In genomic region chr3:47034868-47035489, GRCh38 we compare ENCODE assay signal across 17 cellular contexts. TPM values are rescaled to one million over a fixed set of nuclear protein-coding genes. Genes with fewer than 3 reads are reported as not detected.
DNase-seq lines count a peak whose midpoint lies in the region; ATAC-seq and TF ChIP-seq lines count a peak whose summit lies in the region.
"Had no signal": no experiment of that assay in that cellular context is flagged by ENCODE, and none has a peak within 500 bp of the region (broad histone marks: within the 10 kb centered on the region; RNA-seq: fewer than 3 reads in every experiment).

No MANE protein-coding gene starts in this region.

- H3K27ac ChIP-seq in 22Rv1 = peak overlapping the region; percentile 55
- H3K27ac ChIP-seq in naive thymus-derived CD4-positive, alpha-beta T cell (ENCODE audit: low read depth, low read length) = no peak overlapping the region
- H3K27ac ChIP-seq: esophagus squamous epithelium, vagina had no signal

- H3K9me3 Mint-ChIP-seq in activated naive CD8-positive, alpha-beta T cell treated with anti-CD3 and anti-CD28 coated beads, Interleukin-2, amount 50 U/mL, for 24 hours = no peaks in the 10 kb centered on the region
- H3K9me3 Mint-ChIP-seq in naive thymus-derived CD4-positive, alpha-beta T cell = peaks cover 0 to 4% (median 0%) of the 10 kb centered on the region in 11 donors

- TF ChIP-seq CTCF in 22Rv1 (IDR thresholded peaks at IDR 0.05) (no peak), GM13976 (IDR thresholded peaks at IDR 0.05; ENCODE audit: borderline replicate concordance, control extremely low read depth, extremely low read depth, insufficient read depth, missing control alignments) (no peak)

- H3K36me3 ChIP-seq in naive thymus-derived CD4-positive, alpha-beta T cell (ENCODE audit: control insufficient read depth in 2 of 3, insufficient read depth in 3 of 3, low read length in 3 of 3) = peaks cover 17 to 28% (median 18%) of the 10 kb centered on the region in 3 experiments

- POLR2A ChIA-PET in naive thymus-derived CD4-positive, alpha-beta T cell (lab: Charles Lee) = no interaction called here

- peaks cover 9 to 14% of the 10 kb centered on the region in 2 donors for H3K4me1 ChIP-seq in naive thymus-derived CD4-positive, alpha-beta T cell (ENCODE audit: control insufficient read depth in 2 of 2, insufficient read depth in 2 of 2, low read length in 2 of 2)

- H3K27me3 ChIP-seq in naive thymus-derived CD4-positive, alpha-beta T cell (ENCODE audit: control insufficient read depth in 2 of 2, insufficient read depth in 2 of 2, low read length in 2 of 2) = no peaks in the 10 kb centered on the region
- H3K27me3 ChIP-seq: esophagus squamous epithelium, vagina had no signal

- H3K36me3 Mint-ChIP-seq in activated naive CD8-positive, alpha-beta T cell treated with anti-CD3 and anti-CD28 coated beads, Interleukin-2, amount 50 U/mL, for 24 hours (ENCODE audit: low read depth) = peaks cover 59% of the 10 kb centered on the region
- peaks cover 10 to 46% (median 27%) of the 10 kb centered on the region in 5 donors for H3K36me3 Mint-ChIP-seq in naive thymus-derived CD4-positive, alpha-beta T cell

- H3K4me3 ChIP-seq in naive thymus-derived CD4-positive, alpha-beta T cell (ENCODE audit: low read length) = no peak overlapping the region
- H3K4me3 ChIP-seq: esophagus squamous epithelium, skin epidermis, vagina had no signal

- in situ Hi-C loops in GM13976 (cut with MboI; ENCODE audit: low sequenced_read_pairs, unreplicated experiment) = no loop called here

- no peaks in the 10 kb centered on the region for H3K9me3 ChIP-seq in naive thymus-derived CD4-positive, alpha-beta T cell (ENCODE audit: control insufficient read depth in 2 of 3, low read length in 3 of 3)
- H3K9me3 ChIP-seq: esophagus squamous epithelium, vagina had no signal

- no peaks in the 10 kb centered on the region for H3K27me3 Mint-ChIP-seq in activated naive CD8-positive, alpha-beta T cell treated with anti-CD3 and anti-CD28 coated beads, Interleukin-2, amount 50 U/mL, for 24 hours
- H3K27me3 Mint-ChIP-seq in naive thymus-derived CD4-positive, alpha-beta T cell = no peaks in the 10 kb centered on the region

- intact Hi-C loops in naive thymus-derived CD4-positive, alpha-beta T cell (cut with micrococcal nuclease) = loop anchor here (5.0 kb wide), 2 partner anchors 37 to 1267 kb away; partner anchors contain the start of gene NME6 (in 1 of the 2)

- ATAC-seq in activated naive CD8-positive, alpha-beta T cell treated with anti-CD3 and anti-CD28 coated beads, Interleukin-2, amount 50 U/mL, for 24 hours = no peak
- no peak for ATAC-seq in naive thymus-derived CD4-positive, alpha-beta T cell
- no peak for ATAC-seq in HG02642 (IDR thresholded peaks at IDR 0.05; ENCODE audit: poor library complexity, unreplicated experiment)

- H3K4me3 Mint-ChIP-seq in activated naive CD8-positive, alpha-beta T cell treated with anti-CD3 and anti-CD28 coated beads, Interleukin-2, amount 50 U/mL, for 24 hours = no peak overlapping the region
- H3K4me3 Mint-ChIP-seq in naive thymus-derived CD4-positive, alpha-beta T cell = no peak overlapping the region

- H3K4me1 Mint-ChIP-seq in activated naive CD8-positive, alpha-beta T cell treated with anti-CD3 and anti-CD28 coated beads, Interleukin-2, amount 50 U/mL, for 24 hours = peaks cover 59% of the 10 kb centered on the region
- H3K4me1 Mint-ChIP-seq in naive thymus-derived CD4-positive, alpha-beta T cell = peaks cover 16 to 54% (median 39%) of the 10 kb centered on the region in 7 donors

- DNase-seq in COLO829 (ENCODE audit: low spot score) (peak; percentile 66), GM13976 (ENCODE audit: low spot score) (no peak), SKM-1 treated with dmso at 0.1 percent for 144 hours (lab: John Stamatoyannopoulos, UW; ENCODE audit: unreplicated experiment) (no peak)
- DNase-seq in activated naive CD8-positive, alpha-beta T cell treated with anti-CD3 and anti-CD28 coated beads, Interleukin-2, amount 50 U/mL, for 24 hours = no peak
- no peak for DNase-seq in naive thymus-derived CD4-positive, alpha-beta T cell
- DNase-seq in activated CD8-positive, alpha-beta memory T cell treated with anti-CD3 and anti-CD28 coated beads, Interleukin-2, amount 50 U/mL, for 48 hours = no peak
- DNase-seq: activated CD4-positive, alpha-beta T cell treated with anti-CD3 and anti-CD28 coated beads, Interleukin-2, amount 50 U/mL, for 4 hours; activated effector memory CD4-positive, alpha-beta T cell treated with Interleukin-2 at 50 U/mL for 16 hours; esophagus squamous epithelium; NCI-H1417; NCI-H2227 treated with DMSO at 0.1 percent for 48 hours; SHP77 treated with DMSO at 0.1 percent for 48 hours; T-helper 9 cell had no signal

- peak overlapping the region; percentile 33 for H3K27ac Mint-ChIP-seq in activated naive CD8-positive, alpha-beta T cell treated with anti-CD3 and anti-CD28 coated beads, Interleukin-2, amount 50 U/mL, for 24 hours
- H3K27ac Mint-ChIP-seq in naive thymus-derived CD4-positive, alpha-beta T cell = peak overlapping the region; percentile 13 to 87 (median 73)

- CTCF ChIA-PET in naive thymus-derived CD4-positive, alpha-beta T cell (lab: Charles Lee) = interaction anchor here (0.9 kb wide), 1 partner anchor 12 kb away, joined by 3 read pairs; no protein-coding TSS in a partner anchor

RNA-seq across cellular contexts. Expression of gene NBEAL2, which starts 55.5 kb away (rescaled TPM):
- 100 to 1,000 TPM in 2 of 5 experiments, 10 to 100 TPM in 3; 48.8 to 289 (median 94.0) TPM for total RNA-seq in naive thymus-derived CD4-positive, alpha-beta T cell
- 1 to 10 TPM; 1.7 to 4.9 TPM for polyA plus RNA-seq in naive thymus-derived CD4-positive, alpha-beta T cell

RNA-seq across cellular contexts. Expression of gene CCDC12, which starts 58.4 kb away (rescaled TPM):
- total RNA-seq in naive thymus-derived CD4-positive, alpha-beta T cell = 10 to 100 TPM; 51.6 to 61.5 (median 56.9) TPM
- polyA plus RNA-seq in naive thymus-derived CD4-positive, alpha-beta T cell = 100 to 1,000 TPM in 1 of 2 donors, 10 to 100 TPM in 1; 88.2 to 115 TPM
